In the genomic region with DNA sequence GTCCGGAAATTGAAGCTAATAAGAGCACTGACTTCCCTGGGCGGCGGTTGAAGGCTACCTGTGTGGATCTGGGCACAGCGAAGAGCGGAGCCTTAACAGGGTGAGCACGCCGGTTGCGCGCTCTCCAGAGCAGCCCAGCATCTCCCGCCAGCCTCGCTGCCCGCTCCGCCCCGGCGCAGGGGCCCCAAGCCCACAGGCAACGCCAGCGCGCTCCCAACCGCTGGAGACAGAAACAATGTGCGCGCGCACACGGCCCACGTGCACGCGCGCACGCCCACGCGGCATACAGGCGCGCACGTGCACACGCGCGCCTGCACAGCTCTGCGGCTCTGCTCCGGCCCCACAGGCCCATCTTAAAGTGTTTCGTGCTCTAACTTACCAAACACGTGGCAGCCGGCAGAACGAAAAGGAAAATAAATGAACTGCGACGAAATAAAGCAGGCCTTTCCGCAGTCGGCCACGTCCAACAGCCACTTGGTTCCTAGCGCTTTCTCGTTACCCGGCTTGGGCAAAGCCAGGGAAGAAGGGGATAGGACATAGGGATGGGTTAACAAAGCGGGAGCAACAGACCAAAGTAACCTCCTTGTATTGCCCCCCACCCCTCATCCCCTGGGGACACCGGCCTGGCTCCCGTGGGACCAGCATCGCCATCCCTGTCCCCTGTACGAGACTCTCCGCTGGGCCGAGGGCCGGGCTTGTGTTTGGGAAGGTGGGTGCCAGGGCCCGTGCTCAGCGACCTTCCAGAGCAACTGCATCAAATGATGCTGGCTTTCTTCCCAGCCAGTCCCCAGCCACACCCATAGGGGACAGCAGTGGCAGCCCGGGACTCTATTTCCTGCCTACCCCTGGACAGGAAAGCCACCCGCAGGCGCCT, we compare ENCODE assay signal across 9 cellular contexts.
DNase-seq lines count a peak whose midpoint lies in the region; ATAC-seq and TF ChIP-seq lines count a peak whose summit lies in the region.
"Had no signal": no experiment of that assay in that cellular context is flagged by ENCODE, and none has a peak within 500 bp of the region (broad histone marks: within the 10 kb centered on the region; RNA-seq: fewer than 3 reads in every experiment).

No MANE protein-coding gene starts in this region.

- H3K27ac ChIP-seq in heart left ventricle, result peak overlapping the region in 1 of 12 donors; percentile 17
- peak overlapping the region in 1 of 2 donors; percentile 31 for H3K27ac ChIP-seq in aorta (ENCODE audit: low read depth in 1 of 2, low read length in 2 of 2)

- H3K4me1 ChIP-seq in adipocyte (ENCODE audit: control insufficient read depth, insufficient read depth, low read length) (peaks cover 11% of the 10 kb centered on the region), heart left ventricle (peaks cover 0 to 14% (median 8%) of the 10 kb centered on the region in 12 donors), aorta (ENCODE audit: control insufficient read depth in 1 of 2, insufficient read depth in 2 of 2, low read length in 2 of 2) (no peaks in the 10 kb centered on the region)

- WGBS in heart left ventricle, 4 donors, result 4 to 10% (median 7%) methylated on average over 48 to 63 of the region's 63 CpGs
- WGBS in aorta, 2 donors, result 8 to 9% methylated on average over 63 of the region's 63 CpGs

- H3K36me3 ChIP-seq in adipocyte (ENCODE audit: control insufficient read depth, insufficient read depth, low read length, severe bottlenecking), result no peaks in the 10 kb centered on the region
- H3K36me3 ChIP-seq in heart left ventricle, result no peaks in the 10 kb centered on the region
- H3K36me3 ChIP-seq in aorta (ENCODE audit: control insufficient read depth in 1 of 2, insufficient read depth in 2 of 2, low read length in 1 of 2), result no peaks in the 10 kb centered on the region

- H3K4me3 ChIP-seq in adipocyte (ENCODE audit: low read length) (peak overlapping the region; percentile 81), heart left ventricle (peak overlapping the region; percentile 32 to 60 (median 48)), aorta (ENCODE audit: low read length in 2 of 2) (peak overlapping the region; percentile 21 to 54)

- ATAC-seq in heart left ventricle, result peak in 3 of 4 donors; percentile 85 to 89 (median 87)
- peak; percentile 61 for ATAC-seq in omental fat pad (ENCODE audit: low FRiP score)
- ATAC-seq in aorta (ENCODE audit: low FRiP score), result peak; percentile 91
- ATAC-seq in HG03565 (IDR thresholded peaks at IDR 0.05; ENCODE audit: unreplicated experiment), result no peak

- H3K27me3 ChIP-seq in adipocyte (replicated peaks; ENCODE audit: control insufficient read depth, insufficient read depth, low read length) (no peaks in the 10 kb centered on the region), heart left ventricle (peaks cover 0 to 37% (median 7%) of the 10 kb centered on the region in 9 donors), aorta (ENCODE audit: control insufficient read depth in 1 of 2, insufficient read depth in 2 of 2, low read length in 1 of 2) (no peaks in the 10 kb centered on the region)

- H3K9me3 ChIP-seq in adipocyte (ENCODE audit: control insufficient read depth, low read length), result peaks cover 14% of the 10 kb centered on the region
- no peaks in the 10 kb centered on the region for H3K9me3 ChIP-seq in heart left ventricle
- no peaks in the 10 kb centered on the region for H3K9me3 ChIP-seq in aorta (ENCODE audit: control insufficient read depth, low read length)

- TF ChIP-seq CTCF in heart left ventricle (IDR thresholded peaks at IDR 0.05), result peak in 1 of 12 donors; percentile 7
- TF ChIP-seq CTCF in omental fat pad (IDR thresholded peaks at IDR 0.05), result no peak

- peak; percentile 11 to 56 for DNase-seq in NCI-H524 (lab: John Stamatoyannopoulos, UW)
- no peak for DNase-seq in NCI-H524 treated with DMSO at 0.1 percent for 48 hours (lab: John Stamatoyannopoulos, UW)
- DNase-seq in NCI-H2029 treated with DMSO at 0.1 percent for 48 hours (lab: John Stamatoyannopoulos, UW), result peak; percentile 94
- peak; percentile 91 for DNase-seq in adipocyte (ENCODE audit: low read depth)
- DNase-seq in heart left ventricle, result peak; percentile 35 to 67 (median 46)
- DNase-seq in omental fat pad (ENCODE audit: low spot score), result no peak
- DNase-seq in aorta, result peak; percentile 69 to 92
- DNase-seq: DND-41 had no signal

- TF ChIP-seq POLR2A in heart left ventricle (IDR thresholded peaks at IDR 0.05), result no peak

- intact Hi-C loops in heart left ventricle (cut with DNase I) (no loop called here), aorta (cut with DNase I) (no loop called here)

- peak overlapping the region; percentile 82 for H3K9ac ChIP-seq in adipocyte (ENCODE audit: low read length)

Comparison
In these comparisons a context has a peak if more than half of its experiments do, and no peak if none do; other contexts are left out.
1. DNase-seq: peak in NCI-H524 (2 of 2), NCI-H2029 treated with DMSO at 0.1 percent for 48 hours (single experiment), adipocyte (single experiment), heart left ventricle (5 of 5) and aorta (2 of 2); none in NCI-H524 treated with DMSO at 0.1 percent for 48 hours (single experiment) and omental fat pad (single experiment).
2. Peak in every context shown above with its lines, with median percentiles within 50 percentile points of each other: H3K4me3 ChIP-seq.